Comparison of ENCODE assay signal across 10 cellular contexts in genomic region chr19:2044709-2045500, GRCh38. TPM values are rescaled to one million over a fixed set of nuclear protein-coding genes. Genes with fewer than 3 reads are reported as not detected.
DNase-seq lines count a peak whose midpoint lies in the region; ATAC-seq, FAIRE-seq and TF ChIP-seq lines count a peak whose summit lies in the region.
"Had no signal": no experiment of that assay in that cellular context is flagged by ENCODE, and none has a peak within 500 bp of the region (broad histone marks: within the 10 kb centered on the region; RNA-seq: fewer than 3 reads in every experiment).

No MANE protein-coding gene starts in this region.

- no peak overlapping the region for H3K4me3 Mint-ChIP-seq in activated naive CD4-positive, alpha-beta T cell treated with anti-CD3 and anti-CD28 coated beads for 36 hours
- H3K4me3 Mint-ChIP-seq in activated CD4-positive, alpha-beta memory T cell treated with anti-CD3 and anti-CD28 coated beads, Interleukin-2, amount 10 ng/mL, durations not matched to agents 7 days and 5 days = no peak overlapping the region

- H3K23ac ChIP-seq in mesendoderm (ENCODE audit: low read length) = no peak overlapping the region

- peak overlapping the region; percentile 71 for H3K27ac Mint-ChIP-seq in activated naive CD4-positive, alpha-beta T cell treated with anti-CD3 and anti-CD28 coated beads for 36 hours
- peak overlapping the region; percentile 45 for H3K27ac Mint-ChIP-seq in activated CD4-positive, alpha-beta memory T cell treated with anti-CD3 and anti-CD28 coated beads, Interleukin-2, amount 10 ng/mL, durations not matched to agents 7 days and 5 days

- no peak overlapping the region for H3K56ac ChIP-seq in mesendoderm (ENCODE audit: low read length)

- 84 to 93% methylated on average over 11 to 12 of the region's 18 CpGs for WGBS in thyroid gland, 2 donors
- no CpG with 5 or more reads among the region's 18 CpGs for WGBS in mesendoderm (ENCODE audit: extremely low coverage, insufficient coverage, low lambda C conversion rate)

- H3K27ac ChIP-seq in left lung (peak overlapping the region; percentile 7 to 86), thyroid gland (peak overlapping the region in 2 of 3 donors; percentile 67 to 100), mesendoderm (ENCODE audit: low read depth, low read length) (no peak overlapping the region)

- H2BK15ac ChIP-seq in mesendoderm (replicated peaks; ENCODE audit: low read depth) = no peak overlapping the region

- H3K4me2 ChIP-seq in mesendoderm (ENCODE audit: low read length) = no peak overlapping the region

- H3K27me3 Mint-ChIP-seq in activated naive CD4-positive, alpha-beta T cell treated with anti-CD3 and anti-CD28 coated beads for 36 hours (ENCODE audit: low read depth) = no peaks in the 10 kb centered on the region
- H3K27me3 Mint-ChIP-seq in activated CD4-positive, alpha-beta memory T cell treated with anti-CD3 and anti-CD28 coated beads, Interleukin-2, amount 10 ng/mL, durations not matched to agents 7 days and 5 days = no peaks in the 10 kb centered on the region

- no peak overlapping the region for H2BK5ac ChIP-seq in mesendoderm (ENCODE audit: low read length)

- peaks cover 16% of the 10 kb centered on the region for H3K36me3 Mint-ChIP-seq in activated naive CD4-positive, alpha-beta T cell treated with anti-CD3 and anti-CD28 coated beads for 36 hours (ENCODE audit: low read depth)
- peaks cover 29% of the 10 kb centered on the region for H3K36me3 Mint-ChIP-seq in activated CD4-positive, alpha-beta memory T cell treated with anti-CD3 and anti-CD28 coated beads, Interleukin-2, amount 10 ng/mL, durations not matched to agents 7 days and 5 days (ENCODE audit: low read depth)

- FAIRE-seq in RCC 7860 (lab: Jason Lieb, UNC) = no peak
- FAIRE-seq: TTC549 had no signal

- H3K36me3 ChIP-seq in left lung (peaks cover 12 to 91% of the 10 kb centered on the region in 2 donors), thyroid gland (peaks cover 50 to 58% of the 10 kb centered on the region in 2 donors), mesendoderm (ENCODE audit: control insufficient read depth, insufficient read depth, low read length) (peaks cover 10% of the 10 kb centered on the region)

- no peak overlapping the region for H4K5ac ChIP-seq in mesendoderm (ENCODE audit: low read length)

- H3K9me3 ChIP-seq in left lung (no peaks in the 10 kb centered on the region), thyroid gland (no peaks in the 10 kb centered on the region)

- H2AK5ac ChIP-seq in mesendoderm (ENCODE audit: low read length) = no peak overlapping the region

- TF ChIP-seq POLR2A in thyroid gland (IDR thresholded peaks at IDR 0.05) = no peak

- no peak for TF ChIP-seq CTCF in left lung (IDR thresholded peaks at IDR 0.05)
- TF ChIP-seq CTCF in thyroid gland (IDR thresholded peaks at IDR 0.05) = no peak

- DNase-seq in activated naive CD4-positive, alpha-beta T cell treated with anti-CD3 and anti-CD28 coated beads for 36 hours = no peak
- no peak for DNase-seq in activated naive CD4-positive, alpha-beta T cell treated with anti-CD3 and anti-CD28 coated beads, Interleukin-2, amount 50 U/mL, for 16 hours
- DNase-seq in activated CD4-positive, alpha-beta memory T cell treated with anti-CD3 and anti-CD28 coated beads, Interleukin-2, amount 10 ng/mL, durations not matched to agents 7 days and 5 days = peak; percentile 14
- DNase-seq in left lung (no peak), thyroid gland (no peak), mesendoderm (no peak), RCC 7860 (ENCODE audit: low spot score) (no peak)
- DNase-seq: foreskin melanocyte had no signal

- POLR2A ChIA-PET in activated CD4-positive, alpha-beta memory T cell treated with anti-CD3 and anti-CD28 coated beads, Interleukin-2, amount 10 ng/mL, durations not matched to agents 7 days and 5 days (lab: Charles Lee) = interaction anchor here (1.4 kb wide), 1 partner anchor 12 kb away, joined by 6 read pairs; no protein-coding TSS in a partner anchor

- ATAC-seq in left lung (no peak), SK-N-SH treated with all-trans-retinoic acid at 6 μM for 48 hours (no peak)

- no peaks in the 10 kb centered on the region for H3K9me3 Mint-ChIP-seq in activated naive CD4-positive, alpha-beta T cell treated with anti-CD3 and anti-CD28 coated beads for 36 hours
- no peaks in the 10 kb centered on the region for H3K9me3 Mint-ChIP-seq in activated CD4-positive, alpha-beta memory T cell treated with anti-CD3 and anti-CD28 coated beads, Interleukin-2, amount 10 ng/mL, durations not matched to agents 7 days and 5 days

- no peak overlapping the region for H4K8ac ChIP-seq in mesendoderm (ENCODE audit: low read depth, low read length)

- intact Hi-C loops in activated naive CD4-positive, alpha-beta T cell treated with anti-CD3 and anti-CD28 coated beads for 36 hours (cut with micrococcal nuclease) = no loop called here
- intact Hi-C loops in left lung (cut with DNase I) (no loop called here), thyroid gland (cut with DNase I) (no loop called here)

- H3K79me2 ChIP-seq in mesendoderm (ENCODE audit: control insufficient read depth, insufficient read depth, low read length) = peaks cover 17% of the 10 kb centered on the region

- H3K4me1 Mint-ChIP-seq in activated naive CD4-positive, alpha-beta T cell treated with anti-CD3 and anti-CD28 coated beads for 36 hours (ENCODE audit: low read depth) = peaks cover 50% of the 10 kb centered on the region
- peaks cover 60% of the 10 kb centered on the region for H3K4me1 Mint-ChIP-seq in activated CD4-positive, alpha-beta memory T cell treated with anti-CD3 and anti-CD28 coated beads, Interleukin-2, amount 10 ng/mL, durations not matched to agents 7 days and 5 days

- no peak overlapping the region for H2BK120ac ChIP-seq in mesendoderm (ENCODE audit: low read depth, low read length)

- CTCF ChIA-PET in activated naive CD4-positive, alpha-beta T cell treated with anti-CD3 and anti-CD28 coated beads for 36 hours (lab: Charles Lee) = interaction anchor here (1.9 kb wide), 1 partner anchor 12 kb away, joined by 4 read pairs; no protein-coding TSS in a partner anchor
- CTCF ChIA-PET in activated CD4-positive, alpha-beta memory T cell treated with anti-CD3 and anti-CD28 coated beads, Interleukin-2, amount 10 ng/mL, durations not matched to agents 7 days and 5 days (lab: Charles Lee) = no interaction called here

- H3K9ac ChIP-seq in mesendoderm (ENCODE audit: low read length) = no peak overlapping the region

- H3K4me1 ChIP-seq in left lung (peaks cover 57 to 99% of the 10 kb centered on the region in 2 donors), thyroid gland (peaks cover 72 to 91% of the 10 kb centered on the region in 2 donors), mesendoderm (ENCODE audit: control insufficient read depth, low read depth, low read length) (peaks cover 4% of the 10 kb centered on the region)

- H3K27me3 ChIP-seq in left lung = no peaks in the 10 kb centered on the region
- no peaks in the 10 kb centered on the region for H3K27me3 ChIP-seq in thyroid gland
- no peaks in the 10 kb centered on the region for H3K27me3 ChIP-seq in mesendoderm (ENCODE audit: insufficient read depth, low read length, poor library complexity)

- H3K79me1 ChIP-seq in mesendoderm (ENCODE audit: low read length) = peaks cover 18% of the 10 kb centered on the region

- H3K4me3 ChIP-seq in left lung = no peak overlapping the region
- no peak overlapping the region for H3K4me3 ChIP-seq in thyroid gland (replicated peaks in 1 of 3)
- H3K4me3 ChIP-seq in mesendoderm (ENCODE audit: low read length) = no peak overlapping the region

- H3K18ac ChIP-seq in mesendoderm (ENCODE audit: low read length) = no peak overlapping the region

- H3K4ac ChIP-seq in mesendoderm (ENCODE audit: low read depth, low read length) = no peak overlapping the region

TF ChIP-seq in SK-N-SH treated with all-trans-retinoic acid at 6 μM for 48 hours, 23 proteins besides CTCF, POLR2A, EP300 and RAD21 (continues in another document):
- TF ChIP-seq CSRNP3 (CRISPR knock-in tag; IDR thresholded peaks at IDR 0.05) = no peak

RNA-seq across cellular contexts. Expression of gene MKNK2, which starts 6.1 kb away (rescaled TPM):
- 100 to 1,000 TPM; 155 to 157 TPM for total RNA-seq in activated naive CD4-positive, alpha-beta T cell treated with anti-CD3 and anti-CD28 coated beads for 36 hours
- 100 to 1,000 TPM; 239 to 253 TPM for total RNA-seq in activated CD4-positive, alpha-beta memory T cell treated with anti-CD3 and anti-CD28 coated beads, Interleukin-2, amount 10 ng/mL, durations not matched to agents 7 days and 5 days
- total RNA-seq in left lung (100 to 1,000 TPM; 238 to 291 TPM), thyroid gland (100 to 1,000 TPM; 106 to 161 (median 123) TPM)
- polyA plus RNA-seq in mesendoderm (2013, experiment 1 of 2) = 98.2 TPM
- polyA plus RNA-seq in mesendoderm (2013, experiment 2 of 2) = 97.3 TPM

RNA-seq across cellular contexts. Expression of gene BTBD2, which starts 29.4 kb away (rescaled TPM):
- 10 to 100 TPM; 37.0 to 49.0 TPM for total RNA-seq in activated naive CD4-positive, alpha-beta T cell treated with anti-CD3 and anti-CD28 coated beads for 36 hours
- total RNA-seq in activated CD4-positive, alpha-beta memory T cell treated with anti-CD3 and anti-CD28 coated beads, Interleukin-2, amount 10 ng/mL, durations not matched to agents 7 days and 5 days = 10 to 100 TPM; 55.4 to 57.1 TPM
- total RNA-seq in left lung (10 to 100 TPM; 63.1 to 63.6 TPM), thyroid gland (10 to 100 TPM; 74.8 to 89.9 (median 76.2) TPM)
- polyA plus RNA-seq in mesendoderm (2013, experiment 1 of 2) = 46.2 TPM
- 41.1 TPM for polyA plus RNA-seq in mesendoderm (2013, experiment 2 of 2)

RNA-seq across cellular contexts. Expression of gene MOB3A, which starts 51.2 kb away (rescaled TPM):
- total RNA-seq in activated naive CD4-positive, alpha-beta T cell treated with anti-CD3 and anti-CD28 coated beads for 36 hours = 10 to 100 TPM; 43.7 to 44.1 TPM
- 100 to 1,000 TPM; 242 to 251 TPM for total RNA-seq in activated CD4-positive, alpha-beta memory T cell treated with anti-CD3 and anti-CD28 coated beads, Interleukin-2, amount 10 ng/mL, durations not matched to agents 7 days and 5 days
- total RNA-seq in left lung (100 to 1,000 TPM in 1 of 2 donors, 10 to 100 TPM in 1; 59.1 to 105 TPM), thyroid gland (10 to 100 TPM; 18.5 to 40.4 (median 26.6) TPM)
- polyA plus RNA-seq in mesendoderm (2013, experiment 1 of 2) = 5.7 TPM
- 6.3 TPM for polyA plus RNA-seq in mesendoderm (2013, experiment 2 of 2)

RNA-seq across cellular contexts. Expression of gene IZUMO4, which starts 51.8 kb away (rescaled TPM):
- 10 to 100 TPM; 13.1 to 14.2 TPM for total RNA-seq in activated naive CD4-positive, alpha-beta T cell treated with anti-CD3 and anti-CD28 coated beads for 36 hours
- 10 to 100 TPM; 10.3 to 10.5 TPM for total RNA-seq in activated CD4-positive, alpha-beta memory T cell treated with anti-CD3 and anti-CD28 coated beads, Interleukin-2, amount 10 ng/mL, durations not matched to agents 7 days and 5 days
- 1 to 10 TPM; 2.6 to 5.2 TPM for total RNA-seq in left lung
- 1 to 10 TPM; 1.1 to 4.2 (median 2.9) TPM for total RNA-seq in thyroid gland
- 0.48 TPM for polyA plus RNA-seq in mesendoderm (2013, experiment 1 of 2)
- polyA plus RNA-seq in mesendoderm (2013, experiment 2 of 2) = 0.36 TPM
